ENCODE assay signal across 8 cellular contexts in the genomic region with DNA sequence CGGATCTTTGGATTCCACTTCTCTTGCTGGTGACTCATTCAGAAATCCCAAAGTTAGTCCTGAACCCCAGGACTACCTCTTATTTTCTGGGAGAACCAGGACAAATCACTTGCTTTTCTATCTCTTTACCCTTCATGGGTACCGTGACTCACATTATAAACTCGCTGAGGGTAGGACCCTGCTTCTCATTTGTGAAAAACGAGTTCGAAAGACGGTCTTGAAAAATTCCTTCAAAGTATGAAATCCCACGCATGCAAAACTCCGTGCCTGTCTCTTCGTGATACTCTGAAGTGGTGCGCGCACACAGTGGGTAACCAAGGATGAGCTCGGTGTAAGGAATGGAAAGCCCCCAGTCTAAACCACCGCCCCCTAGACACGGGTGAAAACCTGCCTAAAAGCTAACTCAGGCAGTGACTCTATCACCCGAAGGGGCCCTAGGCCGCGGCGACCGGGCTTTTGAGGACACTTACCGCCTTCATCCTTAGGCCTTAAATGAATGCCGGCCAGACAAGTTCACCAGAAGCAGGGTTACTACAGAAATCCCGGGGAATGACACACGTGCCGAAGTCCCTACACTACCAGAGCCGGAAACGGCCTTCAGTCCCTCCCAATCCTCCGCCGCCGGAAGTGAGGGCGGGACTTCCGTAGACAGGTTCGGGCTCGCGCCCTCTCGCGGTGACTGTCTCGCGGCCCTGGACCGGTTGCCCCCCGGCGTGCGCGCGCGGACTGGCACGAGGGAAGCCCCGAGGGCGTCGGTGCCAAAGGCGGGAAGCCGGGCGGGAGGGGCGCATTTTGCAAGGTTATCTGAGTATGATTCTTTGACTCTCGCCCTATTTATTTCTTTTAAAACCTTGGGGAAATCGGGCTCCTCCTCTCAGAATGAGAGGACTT. TPM values are rescaled to one million over a fixed set of nuclear protein-coding genes. Genes with fewer than 3 reads are reported as not detected.
DNase-seq lines count a peak whose midpoint lies in the region; ATAC-seq and TF ChIP-seq lines count a peak whose summit lies in the region.

A gene with protein sequence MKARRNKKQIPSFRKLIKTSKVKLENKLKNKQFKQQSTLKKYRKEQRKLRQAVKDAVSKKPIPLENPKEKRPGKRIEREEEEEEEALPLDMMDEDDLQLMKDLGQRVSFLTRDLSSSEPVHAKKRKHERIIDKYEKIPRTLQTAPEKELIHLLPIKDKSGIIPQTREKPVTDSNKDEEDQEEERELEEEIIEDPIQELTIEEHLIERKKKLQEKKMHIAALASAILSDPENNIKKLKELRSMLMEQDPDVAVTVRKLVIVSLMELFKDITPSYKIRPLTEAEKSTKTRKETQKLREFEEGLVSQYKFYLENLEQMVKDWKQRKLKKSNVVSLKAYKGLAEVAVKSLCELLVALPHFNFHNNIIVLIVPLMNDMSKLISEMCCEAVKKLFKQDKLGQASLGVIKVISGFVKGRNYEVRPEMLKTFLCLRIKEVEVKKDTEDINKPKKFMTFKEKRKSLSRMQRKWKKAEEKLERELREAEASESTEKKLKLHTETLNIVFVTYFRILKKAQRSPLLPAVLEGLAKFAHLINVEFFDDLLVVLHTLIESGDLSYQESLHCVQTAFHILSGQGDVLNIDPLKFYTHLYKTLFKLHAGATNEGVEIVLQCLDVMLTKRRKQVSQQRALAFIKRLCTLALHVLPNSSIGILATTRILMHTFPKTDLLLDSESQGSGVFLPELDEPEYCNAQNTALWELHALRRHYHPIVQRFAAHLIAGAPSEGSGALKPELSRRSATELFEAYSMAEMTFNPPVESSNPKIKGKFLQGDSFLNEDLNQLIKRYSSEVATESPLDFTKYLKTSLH (minus strand): TSS at position 580 of the 891 bp plus-strand sequence. CDS start 101 bp downstream, at position 479.

- H3K4me3 Mint-ChIP-seq in neural progenitor cell: peak within 1 kb of the TSS; percentile 94

- in situ Hi-C loops in HAP-1 (cut with MboI; ENCODE audit: low sequenced_read_pairs): no loop called here

- peak; percentile 83 for DNase-seq in GF-D8 (lab: John Stamatoyannopoulos, UW)
- peak; percentile 91 to 97 for DNase-seq in HAP-1 (ENCODE audit: low spot score in 2 of 2)
- peak; percentile 97 for DNase-seq in MG63
- peak; percentile 83 for DNase-seq in SIG-M5 treated with dmso at 0.1 percent for 504 hours (lab: John Stamatoyannopoulos, UW; ENCODE audit: unreplicated experiment)
- peak; percentile 92 for DNase-seq in activated gamma-delta T cell treated with anti-CD3 and anti-CD28 coated beads, Interleukin-2, amount 50 U/mL, for 16 hours (ENCODE audit: low read depth)
- peak; percentile 76 to 87 for DNase-seq in foreskin keratinocyte
- peak; percentile 97 for DNase-seq in neural progenitor cell (ENCODE audit: low spot score)
- peak; percentile 90 for DNase-seq in stromal cell of bone marrow (ENCODE audit: low read depth)

- H3K27me3 Mint-ChIP-seq in neural progenitor cell (ENCODE audit: insufficient read depth, low read depth): peaks cover 9% of the 10 kb centered on the region

- peaks cover 20% of the 10 kb centered on the region for H3K36me3 ChIP-seq in HAP-1 (replicated peaks)
- peaks cover 35% of the 10 kb centered on the region for H3K36me3 ChIP-seq in MG63
- peaks cover 7% of the 10 kb centered on the region for H3K36me3 ChIP-seq in neural progenitor cell

- H3K27ac Mint-ChIP-seq in neural progenitor cell: peak within 1 kb of the TSS; percentile 57

- TF ChIP-seq CTCF in foreskin keratinocyte (conservative IDR thresholded peaks at IDR 0.05) (peak; percentile 87), neural progenitor cell (IDR thresholded peaks at IDR 0.05) (peak; percentile 83)

- peaks cover 18% of the 10 kb centered on the region for H3K4me1 Mint-ChIP-seq in neural progenitor cell

- H3K4me1 ChIP-seq in HAP-1: peaks cover 11% of the 10 kb centered on the region
- peaks cover 8% of the 10 kb centered on the region for H3K4me1 ChIP-seq in foreskin keratinocyte
- H3K4me1 ChIP-seq in neural progenitor cell: peaks cover 7% of the 10 kb centered on the region

- H3K9me3 ChIP-seq in HAP-1 (no peaks in the 10 kb centered on the region), MG63 (no peaks in the 10 kb centered on the region), neural progenitor cell (ENCODE audit: low read depth) (no peaks in the 10 kb centered on the region)

- H3K4me2 ChIP-seq in neural progenitor cell: peak within 1 kb of the TSS; percentile 87

- H3K27me3 ChIP-seq in HAP-1 (ENCODE audit: low read depth): no peaks in the 10 kb centered on the region
- H3K27me3 ChIP-seq in MG63: no peaks in the 10 kb centered on the region
- H3K27me3 ChIP-seq in foreskin keratinocyte: no peaks in the 10 kb centered on the region
- H3K27me3 ChIP-seq in neural progenitor cell: peaks cover 37% of the 10 kb centered on the region

- H3F3A ChIP-seq in neural progenitor cell (ENCODE audit: low read depth): no peaks in the 10 kb centered on the region

- H4K20me1 ChIP-seq in neural progenitor cell (ENCODE audit: low read depth): no peaks in the 10 kb centered on the region

- H3K79me2 ChIP-seq in neural progenitor cell (ENCODE audit: low read depth): peaks cover 30% of the 10 kb centered on the region

- H3K27ac ChIP-seq in foreskin keratinocyte: peak within 1 kb of the TSS; percentile 38
- no peak within 1 kb of the TSS for H3K27ac ChIP-seq in neural progenitor cell

- H3K36me3 Mint-ChIP-seq in neural progenitor cell: peaks cover 12% of the 10 kb centered on the region

- peaks cover 2% of the 10 kb centered on the region for H3K9me3 Mint-ChIP-seq in neural progenitor cell

- H3K9ac ChIP-seq in neural progenitor cell: peak within 1 kb of the TSS; percentile 54

- ATAC-seq in foreskin keratinocyte: peak; percentile 98

- H2AFZ ChIP-seq in neural progenitor cell (replicated peaks): peak within 1 kb of the TSS; percentile 88

- H3K4me3 ChIP-seq in HAP-1 (peak within 1 kb of the TSS; percentile 70), MG63 (peak within 1 kb of the TSS; percentile 91), neural progenitor cell (peak within 1 kb of the TSS; percentile 66)

RNA-seq across cellular contexts. Expression of the gene that starts here (rescaled TPM):
- 43.1 and 56.0 TPM in 2 replicates for total RNA-seq in MG63 (2014; rRNA removed; shearing (Covaris generic); ENCODE audit: low replicate concordance)
- 27.7 and 33.0 TPM in 2 replicates for total RNA-seq in foreskin keratinocyte
- polyA plus RNA-seq in foreskin keratinocyte: 6.6 and 9.4 TPM in 2 replicates
- 31.0 and 49.2 TPM in 2 replicates for total RNA-seq in neural progenitor cell (ENCODE audit: low replicate concordance)
